ENCODE assay signal across 8 cellular contexts in the genomic region with DNA sequence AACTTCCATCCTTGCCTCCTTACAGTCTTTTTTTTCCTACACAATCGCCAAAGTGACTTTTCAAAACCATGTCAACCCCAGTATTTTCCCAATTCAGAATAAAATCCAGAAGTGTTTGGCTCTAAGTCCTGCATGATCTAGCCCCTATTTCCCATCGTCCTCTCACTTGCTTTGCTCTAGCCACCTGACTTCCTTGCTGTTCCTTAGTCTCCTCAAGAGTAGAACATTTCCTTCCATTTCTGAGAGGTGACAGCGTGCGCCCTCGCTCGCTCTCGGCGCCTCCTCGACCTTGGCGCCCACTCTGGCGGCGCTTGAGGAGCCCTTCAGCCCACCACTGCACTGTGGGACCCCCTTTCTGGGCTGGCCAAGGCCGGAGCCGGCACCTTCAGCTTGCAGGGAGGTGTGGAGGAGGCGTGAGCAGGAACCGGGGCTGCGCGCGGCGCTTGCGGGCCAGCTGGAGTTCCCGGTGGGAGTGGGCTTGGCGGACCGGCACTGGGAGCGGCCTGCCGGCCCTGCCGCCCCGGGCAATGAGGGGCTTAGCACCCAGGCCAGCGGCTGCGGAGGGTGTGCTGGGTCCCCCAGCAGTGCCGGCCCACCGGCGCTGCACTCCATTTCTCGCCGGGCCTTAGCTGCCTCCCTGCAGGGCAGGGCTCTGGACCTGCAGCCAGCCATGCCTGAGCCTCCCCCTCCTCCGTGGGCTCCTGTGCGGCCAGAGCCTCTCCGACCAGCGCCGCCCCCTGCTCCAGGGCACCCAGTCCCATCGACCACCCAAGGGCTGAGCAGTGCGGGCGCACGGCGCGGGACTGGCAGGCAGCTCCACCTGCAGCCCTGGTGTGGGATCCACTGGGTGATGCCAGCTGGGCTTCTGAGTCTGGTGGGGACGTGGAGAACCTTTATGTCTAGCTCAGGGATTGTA.
A peak's percentile ranks its signal among the peaks of the same experiment; 100 is the strongest.
DNase-seq lines count a peak whose midpoint lies in the region; ATAC-seq and TF ChIP-seq lines count a peak whose summit lies in the region.
"Not testable (repeated sequence)": the region's sequence is repeated elsewhere in the genome, so short reads cannot be mapped to it uniquely, and the experiment has no call there.

No MANE protein-coding gene starts in this region.

- H3K36me3 ChIP-seq in lower lobe of right lung, transverse colon: not testable (repeated sequence)

- in situ Hi-C loops in transverse colon (cut with MboI; ENCODE audit: low pct_ligation_motif_present in 1 of 4, low pct_unique_long_range_greater_than_20kb in 1 of 4, low sequenced_read_pairs in 3 of 4), result not testable (repeated sequence)

- TF ChIP-seq CTCF in fibroblast of pulmonary artery (IDR thresholded peaks at IDR 0.05; ENCODE audit: low read length, missing control alignments); lower lobe of right lung (IDR thresholded peaks at IDR 0.05); retinal pigment epithelial cell (conservative IDR thresholded peaks at IDR 0.05; ENCODE audit: low read depth, low read length); transverse colon (IDR thresholded peaks at IDR 0.05): not testable (repeated sequence)

- not testable (repeated sequence) for TF ChIP-seq POLR2A in transverse colon (IDR thresholded peaks at IDR 0.05)

- H3K9me3 ChIP-seq in T-helper 17 cell (ENCODE audit: control insufficient read depth, low read length, poor library complexity, severe bottlenecking); lower lobe of right lung; transverse colon: not testable (repeated sequence)

- H3K9me3 Mint-ChIP-seq in activated naive CD8-positive, alpha-beta T cell treated with anti-CD3 and anti-CD28 coated beads for 36 hours; central memory CD8-positive, alpha-beta T cell: not testable (repeated sequence)

- peaks cover 26% of the 10 kb centered on the region for H3K27me3 Mint-ChIP-seq in T-helper 17 cell
- H3K27me3 Mint-ChIP-seq in activated naive CD8-positive, alpha-beta T cell treated with anti-CD3 and anti-CD28 coated beads for 36 hours, result peaks cover 23% of the 10 kb centered on the region
- H3K27me3 Mint-ChIP-seq in central memory CD8-positive, alpha-beta T cell, result peaks cover 34% of the 10 kb centered on the region

- not testable (repeated sequence) for H3K4me1 ChIP-seq in lower lobe of right lung
- peaks cover 0 to 12% (median 4%) of the 10 kb centered on the region in 4 donors for H3K4me1 ChIP-seq in transverse colon

- H3K27me3 ChIP-seq in lower lobe of right lung (ENCODE audit: low read depth), result not testable (repeated sequence)
- H3K27me3 ChIP-seq in transverse colon, result peaks cover 10% of the 10 kb centered on the region

- 50 to 52% methylated on average over 2 to 44 of the region's 47 CpGs for WGBS in transverse colon (ENCODE audit: low coverage in 1 of 2), 2 donors

- H3K36me3 Mint-ChIP-seq in T-helper 17 cell (ENCODE audit: low read depth); activated naive CD8-positive, alpha-beta T cell treated with anti-CD3 and anti-CD28 coated beads for 36 hours; central memory CD8-positive, alpha-beta T cell (ENCODE audit: insufficient read depth): not testable (repeated sequence)

- not testable (repeated sequence) for TF ChIP-seq EP300 in transverse colon (IDR thresholded peaks at IDR 0.05; ENCODE audit: low read depth)

- H3K4me3 Mint-ChIP-seq in T-helper 17 cell, result peak overlapping the region; percentile 47
- peak overlapping the region; percentile 60 for H3K4me3 Mint-ChIP-seq in activated naive CD8-positive, alpha-beta T cell treated with anti-CD3 and anti-CD28 coated beads for 36 hours
- peak overlapping the region; percentile 25 for H3K4me3 Mint-ChIP-seq in central memory CD8-positive, alpha-beta T cell

- H3K4me3 ChIP-seq in GM08714 (ENCODE audit: low read length), result peak overlapping the region; percentile 40; the same call in 1 of the 2 replicates
- H3K4me3 ChIP-seq in fibroblast of pulmonary artery (replicated peaks; ENCODE audit: low read depth, low read length), result peak overlapping the region; percentile 17
- H3K4me3 ChIP-seq in lower lobe of right lung, result peak overlapping the region; percentile 29
- peak overlapping the region; percentile 45 for H3K4me3 ChIP-seq in retinal pigment epithelial cell (ENCODE audit: low read length)
- peak overlapping the region in 3 of 4 donors; percentile 2 to 31 (median 17) for H3K4me3 ChIP-seq in transverse colon

- H3K27ac ChIP-seq in lower lobe of right lung, transverse colon: not testable (repeated sequence)

- H3K27ac Mint-ChIP-seq in T-helper 17 cell; activated naive CD8-positive, alpha-beta T cell treated with anti-CD3 and anti-CD28 coated beads for 36 hours; central memory CD8-positive, alpha-beta T cell (ENCODE audit: low read depth): not testable (repeated sequence)

- not testable (repeated sequence) for DNase-seq in T-helper 17 cell; central memory CD8-positive, alpha-beta T cell (ENCODE audit: low spot score in 2 of 2); fibroblast of pulmonary artery (ENCODE audit: low read depth); lower lobe of right lung; retinal pigment epithelial cell (ENCODE audit: low read depth)
- DNase-seq in activated naive CD8-positive, alpha-beta T cell treated with anti-CD3 and anti-CD28 coated beads for 36 hours, result peak; percentile 18
- DNase-seq in transverse colon, result peak; percentile 15

- intact Hi-C loops in lower lobe of right lung (cut with DNase I); transverse colon (cut with DNase I; ENCODE audit: low total_unique reads): not testable (repeated sequence)

- ATAC-seq in T-helper 17 cell; central memory CD8-positive, alpha-beta T cell (replicated peaks; ENCODE audit: extremely low read depth, poor library complexity, severe bottlenecking); lower lobe of right lung: not testable (repeated sequence)

- H3K4me1 Mint-ChIP-seq in T-helper 17 cell, result peaks cover 11% of the 10 kb centered on the region
- H3K4me1 Mint-ChIP-seq in activated naive CD8-positive, alpha-beta T cell treated with anti-CD3 and anti-CD28 coated beads for 36 hours; central memory CD8-positive, alpha-beta T cell: not testable (repeated sequence)
